ENCODE assay signal across 8 cellular contexts in the genomic region with DNA sequence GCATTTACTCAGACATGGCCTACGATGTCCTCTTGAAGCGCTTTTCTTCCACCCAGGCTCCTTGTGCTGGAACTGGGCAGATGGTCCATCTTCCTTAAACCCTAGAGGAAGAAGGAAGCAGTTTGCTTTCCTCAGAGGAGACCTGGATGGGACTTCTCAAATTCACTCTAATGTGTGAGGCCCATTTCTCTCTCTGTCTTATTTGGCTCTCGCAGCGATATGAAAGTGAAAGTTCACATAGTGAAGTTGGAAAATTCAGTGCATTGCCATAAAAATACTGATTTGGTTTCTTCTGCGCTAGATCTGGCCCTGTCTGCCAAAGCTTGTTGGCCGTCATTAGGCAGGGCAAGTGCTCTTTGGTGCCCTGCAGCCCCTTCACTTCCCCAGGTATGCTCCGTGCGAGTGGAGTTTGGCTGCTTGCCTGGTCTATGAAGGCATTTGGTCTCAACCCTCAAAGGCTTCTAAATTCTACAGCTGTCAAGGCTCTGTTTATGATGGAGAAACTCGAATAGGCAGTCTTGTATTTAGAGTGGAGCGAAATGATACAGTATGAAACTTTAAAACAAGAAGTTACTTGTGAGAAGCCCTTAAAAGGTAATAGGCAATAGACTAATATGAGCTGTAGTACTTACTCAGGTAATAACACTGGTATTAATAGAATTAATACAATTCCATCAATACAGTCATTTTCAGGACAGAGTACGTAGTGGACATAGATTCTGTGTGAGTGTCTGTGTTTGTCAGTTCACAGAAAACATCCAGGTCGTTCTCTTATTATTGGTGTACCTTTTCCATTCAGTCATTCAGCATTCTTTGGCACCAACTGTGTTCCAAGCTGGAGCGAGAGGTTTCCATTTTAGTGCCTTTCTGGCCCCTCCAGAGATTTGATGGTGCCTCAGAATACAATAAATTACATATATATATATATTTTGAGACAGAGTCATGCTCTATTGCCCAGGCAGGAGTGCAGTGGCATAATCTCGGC. TPM values are rescaled to one million over a fixed set of nuclear protein-coding genes. Genes with fewer than 3 reads are reported as not detected.
A peak's percentile ranks its signal among the peaks of the same experiment; 100 is the strongest.
DNase-seq lines count a peak whose midpoint lies in the region; ATAC-seq lines count a peak whose summit lies in the region.

No MANE protein-coding gene starts in this region.

- H3K9ac ChIP-seq in endocrine pancreas (ENCODE audit: control insufficient read depth, insufficient read depth, low read length) (no peak overlapping the region), trophoblast cell (ENCODE audit: low read length) (no peak overlapping the region)

- H4K12ac ChIP-seq in trophoblast cell (ENCODE audit: low read depth, low read length): no peak overlapping the region

- H3K23ac ChIP-seq in trophoblast cell (ENCODE audit: low read length): no peak overlapping the region

- no peak overlapping the region for H4K8ac ChIP-seq in trophoblast cell (ENCODE audit: low read depth, low read length)

- H3K4me2 ChIP-seq in trophoblast cell (ENCODE audit: low read length): no peak overlapping the region

- H3K4me3 ChIP-seq in GM08714 (ENCODE audit: low read length) (peak overlapping the region; percentile 51; the same call in 1 of the 2 replicates), endocrine pancreas (ENCODE audit: control insufficient read depth, insufficient read depth, low read length) (peak overlapping the region; percentile 28), trophoblast cell (ENCODE audit: low read depth, low read length) (no peak overlapping the region)

- H2BK12ac ChIP-seq in trophoblast cell (ENCODE audit: low read length): no peak overlapping the region

- H4K91ac ChIP-seq in trophoblast cell (ENCODE audit: low read depth, low read length): no peak overlapping the region

- H3K18ac ChIP-seq in trophoblast cell (ENCODE audit: low read length): no peak overlapping the region

- H2BK5ac ChIP-seq in trophoblast cell (ENCODE audit: low read depth, low read length, poor library complexity): no peak overlapping the region

- H2BK120ac ChIP-seq in trophoblast cell (ENCODE audit: insufficient read depth, low read length, poor library complexity): no peak overlapping the region

- H3K36me3 ChIP-seq in endocrine pancreas (ENCODE audit: control insufficient read depth, insufficient read depth, low read length) (no peaks in the 10 kb centered on the region), trophoblast cell (ENCODE audit: control insufficient read depth in 1 of 2, insufficient read depth in 2 of 2, low read length in 2 of 2) (peaks cover 0 to 7% of the 10 kb centered on the region in 2 experiments)

- peaks cover 7% of the 10 kb centered on the region for H3K4me1 ChIP-seq in endocrine pancreas (ENCODE audit: control insufficient read depth, insufficient read depth, low read length)
- H3K4me1 ChIP-seq in trophoblast cell (ENCODE audit: control insufficient read depth in 1 of 2, insufficient read depth in 2 of 2, low read length in 2 of 2): peaks cover 2 to 10% of the 10 kb centered on the region in 2 experiments

- no peak overlapping the region for H3K14ac ChIP-seq in trophoblast cell (ENCODE audit: low read length)

- H2AFZ ChIP-seq in trophoblast cell (ENCODE audit: insufficient read depth, low read length, poor library complexity): no peak overlapping the region

- no peak overlapping the region for H3K27ac ChIP-seq in trophoblast cell (ENCODE audit: low read depth, low read length)

- no peak overlapping the region for H2AK5ac ChIP-seq in trophoblast cell (ENCODE audit: low read length)

- ATAC-seq in GM21619 (IDR thresholded peaks at IDR 0.05; ENCODE audit: unreplicated experiment) (no peak), GM21515 (IDR thresholded peaks at IDR 0.05; ENCODE audit: unreplicated experiment) (no peak)

- WGBS in trophoblast cell (ENCODE audit: extremely low coverage, insufficient coverage, insufficient read length): no CpG with 5 or more reads among the region's 14 CpGs

- DNase-seq in NCI-H2196 (lab: John Stamatoyannopoulos, UW; ENCODE audit: unreplicated experiment) (peak; percentile 42), trophoblast cell (no peak), posterior vena cava (ENCODE audit: low spot score) (no peak), iPS-NIHi11 (ENCODE audit: low spot score) (no peak)

- H3K27me3 ChIP-seq in endocrine pancreas (ENCODE audit: control insufficient read depth, insufficient read depth, low read length): no peaks in the 10 kb centered on the region
- no peaks in the 10 kb centered on the region for H3K27me3 ChIP-seq in trophoblast cell (ENCODE audit: insufficient read depth, low read length)

- intact Hi-C loops in posterior vena cava (cut with DNase I): no loop called here

- peaks cover 11% of the 10 kb centered on the region for H3K79me2 ChIP-seq in trophoblast cell (ENCODE audit: control insufficient read depth, insufficient read depth, low read length, poor library complexity)

- H3K79me1 ChIP-seq in trophoblast cell (ENCODE audit: low read length): no peaks in the 10 kb centered on the region

- no peaks in the 10 kb centered on the region for H3K9me3 ChIP-seq in endocrine pancreas (ENCODE audit: control insufficient read depth, low read length)
- peaks cover 2% of the 10 kb centered on the region for H3K9me3 ChIP-seq in trophoblast cell (ENCODE audit: insufficient read depth, low read depth, low read length)

- H3K4ac ChIP-seq in trophoblast cell (ENCODE audit: low read depth, low read length): peak overlapping the region; percentile 53

RNA-seq across cellular contexts. Expression of gene SZRD1, which starts 20.5 kb away (rescaled TPM):
- polyA plus RNA-seq in trophoblast cell (2013): 80.6 and 85.6 TPM in 2 replicates
- 100 to 1,000 TPM; 115 to 167 TPM for total RNA-seq in posterior vena cava

RNA-seq across cellular contexts. Expression of gene FBXO42, which starts 35.2 kb away (rescaled TPM):
- 10.4 and 11.3 TPM in 2 replicates for polyA plus RNA-seq in trophoblast cell (2013)
- total RNA-seq in posterior vena cava: 10 to 100 TPM; 17.8 to 20.8 TPM

RNA-seq across cellular contexts. Expression of gene SPATA21, which starts 49.7 kb away (rescaled TPM):
- polyA plus RNA-seq in trophoblast cell (2013): not detected in 2 replicates
- total RNA-seq in posterior vena cava: not detected

RNA-seq across cellular contexts. Expression of gene NECAP2, which starts 53.0 kb away (rescaled TPM):
- polyA plus RNA-seq in trophoblast cell (2013): 53.0 and 53.9 TPM in 2 replicates
- total RNA-seq in posterior vena cava: 10 to 100 TPM; 30.5 to 42.9 TPM
